9 cellular contexts compared by ENCODE assay signal in genomic region chr19:46288896-46289588, GRCh38. TPM values are rescaled to one million over a fixed set of nuclear protein-coding genes. Genes with fewer than 3 reads are reported as not detected.
DNase-seq lines count a peak whose midpoint lies in the region; ATAC-seq and TF ChIP-seq lines count a peak whose summit lies in the region.
"Had no signal": no experiment of that assay in that cellular context is flagged by ENCODE, and none has a peak within 500 bp of the region (broad histone marks: within the 10 kb centered on the region; RNA-seq: fewer than 3 reads in every experiment).

No MANE protein-coding gene starts in this region.

- intact Hi-C loops in spleen (cut with DNase I; ENCODE audit: low total_unique reads): no loop called here

- H3K36me3 ChIP-seq in SJCRH30 (no peaks in the 10 kb centered on the region), spleen (no peaks in the 10 kb centered on the region)

- H3K4me1 ChIP-seq in SJCRH30 (peaks cover 8% of the 10 kb centered on the region; the same call in 1 of the 2 replicates), foreskin keratinocyte (no peaks in the 10 kb centered on the region), spleen (peaks cover 0 to 13% (median 1%) of the 10 kb centered on the region in 6 donors)

- WGBS in spleen, 5 donors: 46 to 76% (median 56%) methylated on average over 6 of the region's 6 CpGs

- peaks cover 2% of the 10 kb centered on the region; the same call in 1 of the 2 replicates for H3K9me3 ChIP-seq in SJCRH30 (replicated peaks)
- peaks cover 0 to 21% (median 14%) of the 10 kb centered on the region in 8 donors for H3K9me3 ChIP-seq in spleen

- peak overlapping the region; percentile 52 for H3K27ac ChIP-seq in SJCRH30
- H3K27ac ChIP-seq in foreskin keratinocyte: no peak overlapping the region
- H3K27ac ChIP-seq in spleen: peak overlapping the region; percentile 66 to 87 (median 81)

- H3K4me3 ChIP-seq in HFF-Myc (replicated peaks; ENCODE audit: low read depth, low read length) (no peak overlapping the region), SJCRH30 (no peak overlapping the region), spleen (no peak overlapping the region)

- ATAC-seq in foreskin keratinocyte: peak; percentile 92
- ATAC-seq in GM18498 (IDR thresholded peaks at IDR 0.05; ENCODE audit: unreplicated experiment): no peak

- no peak for TF ChIP-seq POLR2A in spleen (IDR thresholded peaks at IDR 0.05)

- no peaks in the 10 kb centered on the region for H3K27me3 ChIP-seq in SJCRH30
- peaks cover 7% of the 10 kb centered on the region for H3K27me3 ChIP-seq in foreskin keratinocyte
- H3K27me3 ChIP-seq in spleen (replicated peaks in 1 of 7): peaks cover 0 to 10% (median 0%) of the 10 kb centered on the region in 7 donors

- TF ChIP-seq CTCF in HFF-Myc (IDR thresholded peaks at IDR 0.05; ENCODE audit: low read depth, low read length, missing control alignments): no peak
- TF ChIP-seq CTCF in foreskin keratinocyte (conservative IDR thresholded peaks at IDR 0.05): no peak
- no peak for TF ChIP-seq CTCF in spleen (IDR thresholded peaks at IDR 0.05 in 8 of 11, conservative IDR thresholded peaks at IDR 0.05 in 3 of 11)

- peak; percentile 88 for DNase-seq in HFF-Myc (ENCODE audit: extremely low read depth, low read depth)
- peak; percentile 28 to 39 for DNase-seq in SJCRH30
- DNase-seq in foreskin keratinocyte: peak; percentile 89 to 96
- DNase-seq in spleen: no peak
- no peak for DNase-seq in epidermal melanocyte (ENCODE audit: insufficient read length, low spot score)
- DNase-seq in activated CD4-positive, alpha-beta T cell treated with anti-CD3 and anti-CD28 coated beads for 48 hours: no peak
- DNase-seq in NCI-H2227 (lab: John Stamatoyannopoulos, UW; ENCODE audit: unreplicated experiment): no peak

RNA-seq across cellular contexts. Expression of gene HIF3A, which starts 7.8 kb away (rescaled TPM):
- 2.0 and 4.8 TPM in 2 replicates for total RNA-seq in SJCRH30 (2014; rRNA removed; shearing (Covaris generic))
- total RNA-seq in foreskin keratinocyte (0.17 TPM in 1 of 2 replicates, not detected in the other), spleen (100 to 1,000 TPM in 2 of 7 donors, 10 to 100 TPM in 5; 25.9 to 126 (median 97.5) TPM)
- polyA plus RNA-seq in foreskin keratinocyte (0.07 TPM in 2 replicates), spleen (10 to 100 TPM in 2 of 3 donors, 1 to 10 TPM in 1; 5.0 to 82.7 (median 18.7) TPM)
- total RNA-seq: activated T-helper 1 cell treated with anti-CD3 and anti-CD28 coated beads, Interleukin-12 subunit alpha, Interleukin-12 subunit beta, Interleukin-2, Interleukin-4 antibody, amounts not matched to agents 30 ng/mL and 10 ng/mL and 1 ng/mL, durations not matched to agents 14 hours and 24 hours and 36 hours had no signal

RNA-seq across cellular contexts. Expression of gene PPP5C, which starts 57.8 kb away (rescaled TPM):
- total RNA-seq in SJCRH30 (2014; rRNA removed; shearing (Covaris generic)): 97.7 and 98.1 TPM in 2 replicates
- total RNA-seq in foreskin keratinocyte: 62.5 and 75.3 TPM in 2 replicates
- polyA plus RNA-seq in foreskin keratinocyte: 73.8 and 80.6 TPM in 2 replicates
- total RNA-seq in spleen: 10 to 100 TPM; 61.1 to 87.3 (median 74.2) TPM
- 10 to 100 TPM; 26.5 to 67.5 (median 29.8) TPM for polyA plus RNA-seq in spleen

RNA-seq across cellular contexts. Expression of gene IGFL1, which starts 59.5 kb away (rescaled TPM):
- total RNA-seq in SJCRH30 (2014; rRNA removed; shearing (Covaris generic)): not detected in 2 replicates
- total RNA-seq in foreskin keratinocyte: 0.71 and 0.75 TPM in 2 replicates
- 0.52 and 1.6 TPM in 2 replicates for polyA plus RNA-seq in foreskin keratinocyte
- total RNA-seq in spleen: not detected
- not detected for polyA plus RNA-seq in spleen
- total RNA-seq: activated T-helper 1 cell treated with anti-CD3 and anti-CD28 coated beads, Interleukin-12 subunit alpha, Interleukin-12 subunit beta, Interleukin-2, Interleukin-4 antibody, amounts not matched to agents 30 ng/mL and 10 ng/mL and 1 ng/mL, durations not matched to agents 14 hours and 24 hours and 36 hours had no signal

Comparison
In these comparisons a context has a peak if more than half of its experiments do, and no peak if none do; other contexts are left out.
1. DNase-seq: peak in HFF-Myc (single experiment), SJCRH30 (2 of 2) and foreskin keratinocyte (2 of 2); none in spleen (single experiment), epidermal melanocyte (single experiment), activated CD4-positive, alpha-beta T cell treated with anti-CD3 and anti-CD28 coated beads for 48 hours (single experiment) and NCI-H2227 (single experiment).